1 cellular context compared by ENCODE assay signal in genomic region chr20:10763117-10763516, GRCh38.
TF ChIP-seq lines count a peak whose summit lies in the region.

No MANE protein-coding gene starts in this region.

TF ChIP-seq in IMR-90, 13 proteins besides CTCF, POLR2A, EP300 and RAD21 (continued from another document):
- no peak for TF ChIP-seq ELK1 (IDR thresholded peaks at IDR 0.05; ENCODE audit: borderline replicate concordance, low read depth, low read length)
